ENCODE assay signal across 13 cellular contexts in the genomic region with DNA sequence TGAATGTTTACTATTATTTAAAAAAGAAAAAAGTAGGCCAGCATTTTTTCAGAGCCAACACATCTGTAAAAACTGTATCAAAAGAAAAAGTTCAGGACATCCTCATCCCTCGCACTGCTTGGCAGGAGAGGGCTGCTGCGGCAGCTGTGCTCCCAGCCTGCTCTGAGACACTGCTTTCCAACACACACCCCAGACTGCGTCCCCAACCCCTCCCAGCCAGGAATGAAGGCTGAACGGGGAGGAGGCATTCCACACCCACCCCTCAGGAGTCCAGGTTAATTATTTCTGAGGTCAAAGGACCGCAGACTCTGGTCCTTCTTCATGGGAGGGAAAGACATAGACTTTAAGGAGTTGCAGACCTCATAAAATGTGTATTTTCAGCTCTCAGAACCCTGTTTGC. TPM values are rescaled to one million over a fixed set of nuclear protein-coding genes. Genes with fewer than 3 reads are reported as not detected.
A peak's percentile ranks its signal among the peaks of the same experiment; 100 is the strongest.
DNase-seq lines count a peak whose midpoint lies in the region; ATAC-seq and TF ChIP-seq lines count a peak whose summit lies in the region.
"Had no signal": no experiment of that assay in that cellular context is flagged by ENCODE, and none has a peak within 500 bp of the region (broad histone marks: within the 10 kb centered on the region; RNA-seq: fewer than 3 reads in every experiment).

No MANE protein-coding gene starts in this region.

- H3K36me3 Mint-ChIP-seq in chondrocyte (ENCODE audit: low read depth) = peaks cover 16% of the 10 kb centered on the region
- peaks cover 5% of the 10 kb centered on the region for H3K36me3 Mint-ChIP-seq in neural progenitor cell
- no peaks in the 10 kb centered on the region for H3K36me3 Mint-ChIP-seq in activated T-cell treated with anti-CD3 and anti-CD28 coated beads, Interleukin-2, amount 50 U/mL, for 24 hours (ENCODE audit: low read depth)
- H3K36me3 Mint-ChIP-seq: activated naive CD4-positive, alpha-beta T cell treated with anti-CD3 and anti-CD28 coated beads, Interleukin-2, amount 10 ng/mL, durations not matched to agents 7 days and 5 days; brain had no signal

- no peak overlapping the region for H3K4ac ChIP-seq in trophoblast cell (ENCODE audit: low read depth, low read length)

- H3K4me1 Mint-ChIP-seq in chondrocyte (ENCODE audit: low read depth) (peaks cover 91% of the 10 kb centered on the region), neural progenitor cell (peaks cover 67% of the 10 kb centered on the region)
- no peaks in the 10 kb centered on the region for H3K4me1 Mint-ChIP-seq in activated T-cell treated with anti-CD3 and anti-CD28 coated beads, Interleukin-2, amount 50 U/mL, for 24 hours (ENCODE audit: low read depth)
- H3K4me1 Mint-ChIP-seq: activated naive CD4-positive, alpha-beta T cell treated with anti-CD3 and anti-CD28 coated beads, Interleukin-2, amount 10 ng/mL, durations not matched to agents 7 days and 5 days had no signal

- H3K23ac ChIP-seq in trophoblast cell (ENCODE audit: low read length) = no peak overlapping the region

- no CpG with 5 or more reads among the region's 5 CpGs for WGBS in trophoblast cell (ENCODE audit: extremely low coverage, insufficient coverage, insufficient read length)

- no peak overlapping the region for H3K9ac ChIP-seq in neural progenitor cell
- no peak overlapping the region for H3K9ac ChIP-seq in trophoblast cell (ENCODE audit: low read length)

- H3K27ac ChIP-seq in neural progenitor cell (no peak overlapping the region), thoracic aorta (peak overlapping the region; percentile 75 to 80), trophoblast cell (ENCODE audit: low read depth, low read length) (no peak overlapping the region)

- H3K4me2 ChIP-seq in neural progenitor cell (peak overlapping the region; percentile 35), trophoblast cell (ENCODE audit: low read length) (no peak overlapping the region)

- TF ChIP-seq CTCF in chondrocyte (IDR thresholded peaks at IDR 0.05) (no peak), neural progenitor cell (IDR thresholded peaks at IDR 0.05) (no peak), thoracic aorta (IDR thresholded peaks at IDR 0.05) (no peak)

- peaks cover 71% of the 10 kb centered on the region for H3K4me1 ChIP-seq in neural progenitor cell
- H3K4me1 ChIP-seq in thoracic aorta (ENCODE audit: control insufficient read depth in 1 of 2, low read depth in 2 of 2) = peaks cover 61 to 98% of the 10 kb centered on the region in 2 donors
- peaks cover 26 to 41% of the 10 kb centered on the region in 2 experiments for H3K4me1 ChIP-seq in trophoblast cell (ENCODE audit: control insufficient read depth in 1 of 2, insufficient read depth in 2 of 2, low read length in 2 of 2)
- H3K4me1 ChIP-seq: pancreas had no signal

- intact Hi-C loops in left cardiac atrium (cut with DNase I) = loop anchor here in 1 of 2 donors (5.0 kb wide), 1 partner anchor 38 kb away; no protein-coding TSS in a partner anchor

- no peak overlapping the region for H4K8ac ChIP-seq in trophoblast cell (ENCODE audit: low read depth, low read length)

- peaks cover 75% of the 10 kb centered on the region for H4K20me1 ChIP-seq in neural progenitor cell (ENCODE audit: low read depth)

- H3K27me3 ChIP-seq in neural progenitor cell (peaks cover 4% of the 10 kb centered on the region), thoracic aorta (replicated peaks; ENCODE audit: insufficient read depth) (peaks cover 1% of the 10 kb centered on the region), trophoblast cell (ENCODE audit: insufficient read depth, low read length) (no peaks in the 10 kb centered on the region)
- H3K27me3 ChIP-seq: pancreas had no signal

- no peak overlapping the region for H2BK12ac ChIP-seq in trophoblast cell (ENCODE audit: low read length)

- peaks cover 49% of the 10 kb centered on the region for H3F3A ChIP-seq in neural progenitor cell (ENCODE audit: low read depth)

- H3K9me3 Mint-ChIP-seq in chondrocyte (ENCODE audit: low read depth) (no peaks in the 10 kb centered on the region), neural progenitor cell (no peaks in the 10 kb centered on the region)
- no peaks in the 10 kb centered on the region for H3K9me3 Mint-ChIP-seq in activated T-cell treated with anti-CD3 and anti-CD28 coated beads, Interleukin-2, amount 50 U/mL, for 24 hours
- H3K9me3 Mint-ChIP-seq: activated naive CD4-positive, alpha-beta T cell treated with anti-CD3 and anti-CD28 coated beads, Interleukin-2, amount 10 ng/mL, durations not matched to agents 7 days and 5 days had no signal

- no peak overlapping the region for H3K18ac ChIP-seq in trophoblast cell (ENCODE audit: low read length)

- H4K91ac ChIP-seq in trophoblast cell (ENCODE audit: low read depth, low read length) = no peak overlapping the region

- no peak for DNase-seq in chondrocyte (ENCODE audit: low spot score)
- DNase-seq in left cardiac atrium = no peak
- DNase-seq in neural progenitor cell (ENCODE audit: low spot score) = peak; percentile 45
- no peak for DNase-seq in thoracic aorta (ENCODE audit: low spot score)
- DNase-seq in stimulated activated CD4-positive, alpha-beta T cell treated with anti-CD3 and anti-CD28 coated beads, Interleukin-4, amount 100 ng/mL, for 24 hours = no peak
- DNase-seq in activated T-cell treated with anti-CD3 and anti-CD28 coated beads, Interleukin-2, amount 50 U/mL, for 24 hours = no peak
- DNase-seq in trophoblast cell = no peak
- no peak for DNase-seq in GM19238 (ENCODE audit: insufficient read length, low spot score)
- DNase-seq: activated naive CD4-positive, alpha-beta T cell treated with anti-CD3 and anti-CD28 coated beads, Interleukin-2, amount 10 ng/mL, durations not matched to agents 7 days and 5 days; foreskin melanocyte; MM.1S; pancreas had no signal

- H3K14ac ChIP-seq in trophoblast cell (ENCODE audit: low read length) = no peak overlapping the region

- H3K4me3 ChIP-seq in neural progenitor cell (no peak overlapping the region), thoracic aorta (no peak overlapping the region), trophoblast cell (ENCODE audit: low read depth, low read length) (no peak overlapping the region)
- H3K4me3 ChIP-seq: pancreas had no signal

- peak overlapping the region; percentile 78 for H3K27ac Mint-ChIP-seq in chondrocyte (ENCODE audit: unreplicated experiment)
- H3K27ac Mint-ChIP-seq in neural progenitor cell = peak overlapping the region; percentile 29
- no peak overlapping the region for H3K27ac Mint-ChIP-seq in activated T-cell treated with anti-CD3 and anti-CD28 coated beads, Interleukin-2, amount 50 U/mL, for 24 hours
- H3K27ac Mint-ChIP-seq: activated naive CD4-positive, alpha-beta T cell treated with anti-CD3 and anti-CD28 coated beads, Interleukin-2, amount 10 ng/mL, durations not matched to agents 7 days and 5 days had no signal

- ATAC-seq in left cardiac atrium = peak; percentile 23 to 67
- no peak for ATAC-seq in thoracic aorta (ENCODE audit: insufficient number of reproducible peaks, low FRiP score, low read depth)

- no peak overlapping the region for H2AK5ac ChIP-seq in trophoblast cell (ENCODE audit: low read length)

- no peak overlapping the region for H4K12ac ChIP-seq in trophoblast cell (ENCODE audit: low read depth, low read length)

- H2BK120ac ChIP-seq in trophoblast cell (ENCODE audit: insufficient read depth, low read length, poor library complexity) = no peak overlapping the region

- peaks cover 2% of the 10 kb centered on the region for H3K79me1 ChIP-seq in trophoblast cell (ENCODE audit: low read length)

- H3K36me3 ChIP-seq in neural progenitor cell (no peaks in the 10 kb centered on the region), thoracic aorta (no peaks in the 10 kb centered on the region), trophoblast cell (ENCODE audit: control insufficient read depth in 1 of 2, insufficient read depth in 2 of 2, low read length in 2 of 2) (peaks cover 21 to 28% of the 10 kb centered on the region in 2 experiments)
- H3K36me3 ChIP-seq: pancreas had no signal

- H3K27me3 Mint-ChIP-seq in chondrocyte (ENCODE audit: low read depth) (no peaks in the 10 kb centered on the region), neural progenitor cell (ENCODE audit: insufficient read depth, low read depth) (peaks cover 13% of the 10 kb centered on the region)
- H3K27me3 Mint-ChIP-seq in activated T-cell treated with anti-CD3 and anti-CD28 coated beads, Interleukin-2, amount 50 U/mL, for 24 hours = peaks cover 46% of the 10 kb centered on the region
- H3K27me3 Mint-ChIP-seq: brain had no signal

- no peak overlapping the region for H2BK5ac ChIP-seq in trophoblast cell (ENCODE audit: low read depth, low read length, poor library complexity)

- H3K79me2 ChIP-seq in neural progenitor cell (ENCODE audit: low read depth) = peaks cover 19% of the 10 kb centered on the region
- H3K79me2 ChIP-seq in trophoblast cell (ENCODE audit: control insufficient read depth, insufficient read depth, low read length, poor library complexity) = peaks cover 4% of the 10 kb centered on the region

- no peak overlapping the region for H3K4me3 Mint-ChIP-seq in chondrocyte (ENCODE audit: unreplicated experiment)
- H3K4me3 Mint-ChIP-seq in neural progenitor cell = no peak overlapping the region
- H3K4me3 Mint-ChIP-seq in activated T-cell treated with anti-CD3 and anti-CD28 coated beads, Interleukin-2, amount 50 U/mL, for 24 hours = no peak overlapping the region
- H3K4me3 Mint-ChIP-seq: activated naive CD4-positive, alpha-beta T cell treated with anti-CD3 and anti-CD28 coated beads, Interleukin-2, amount 10 ng/mL, durations not matched to agents 7 days and 5 days; brain had no signal

- H3K9me3 ChIP-seq in neural progenitor cell (ENCODE audit: low read depth) (no peaks in the 10 kb centered on the region), thoracic aorta (no peaks in the 10 kb centered on the region), trophoblast cell (ENCODE audit: insufficient read depth, low read depth, low read length) (no peaks in the 10 kb centered on the region)
- H3K9me3 ChIP-seq: pancreas had no signal

- no peak overlapping the region for H2AFZ ChIP-seq in neural progenitor cell (replicated peaks)
- H2AFZ ChIP-seq in trophoblast cell (ENCODE audit: insufficient read depth, low read length, poor library complexity) = no peak overlapping the region

RNA-seq across cellular contexts. Expression of a gene that starts 43.1 kb away (rescaled TPM):
- 2,319 to 5,210 TPM (median 5,209 TPM) in 3 replicates for total RNA-seq in chondrocyte
- total RNA-seq in left cardiac atrium = 100 to 1,000 TPM; 210 to 456 TPM
- 105 and 120 TPM in 2 replicates for total RNA-seq in neural progenitor cell (ENCODE audit: low replicate concordance)
- 100 to 1,000 TPM; 505 to 852 TPM for total RNA-seq in thoracic aorta
- 445 and 497 TPM in 2 replicates for polyA plus RNA-seq in trophoblast cell (2013)

RNA-seq across cellular contexts. Expression of a gene that starts 43.2 kb away (rescaled TPM):
- total RNA-seq in chondrocyte (1,370 to 2,411 TPM (median 2,366 TPM) in 3 replicates), left cardiac atrium (100 to 1,000 TPM; 176 to 384 TPM), neural progenitor cell (ENCODE audit: low replicate concordance) (73.6 and 139 TPM in 2 replicates), thoracic aorta (1,000 to 10,000 TPM in 1 of 2 donors, 100 to 1,000 TPM in 1; 999 to 1,135 TPM)
- polyA plus RNA-seq in trophoblast cell (2013) = 769 and 825 TPM in 2 replicates

Comparison
In these comparisons a context has a peak if more than half of its experiments do, and no peak if none do; other contexts are left out.
1. H3K27ac ChIP-seq: peak in thoracic aorta (2 of 2); none in neural progenitor cell (single experiment) and trophoblast cell (single experiment).